26 cellular contexts compared by ENCODE assay signal in genomic region chr12:88450130-88450529, GRCh38.
"Had no signal": no experiment of that assay in that cellular context is flagged by ENCODE, and none has a peak within 500 bp of the region (broad histone marks: within the 10 kb centered on the region; RNA-seq: fewer than 3 reads in every experiment).

No MANE protein-coding gene starts in this region.

- DNase-seq: activated CD4-positive, alpha-beta T cell treated with anti-CD3 and anti-CD28 coated beads, Interleukin-2, amount 10 ng/mL, durations not matched to agents 24 days and 14 days; activated CD4-positive, CD25-positive, alpha-beta regulatory T cell; activated CD8-positive, alpha-beta T cell treated with anti-CD3 and anti-CD28 coated beads, Interleukin-2, amount 10 ng/mL, durations not matched to agents 7 days and 5 days; activated naive CD4-positive, alpha-beta T cell treated with anti-CD3 and anti-CD28 coated beads, Interleukin-2, amount 10 ng/mL, durations not matched to agents 7 days and 5 days; activated naive CD8-positive, alpha-beta T cell treated with anti-CD3 and anti-CD28 coated beads, Interleukin-2, amount 50 U/mL, for 24 hours; activated T-cell treated with anti-CD3 and anti-CD28 coated beads, Interleukin-2, amount 50 U/mL, for 4 hours; aorta; effector CD8-positive, alpha-beta T cell; foreskin fibroblast; hippocampal formation; kidney; nucleus accumbens; posterior cingulate gyrus; retina; stimulated activated CD4-positive, alpha-beta T cell treated with anti-CD3 and anti-CD28 coated beads, Interleukin-12 subunit alpha, Interleukin-12 subunit beta, amount 100 ng/mL, for 4 hours; stimulated activated CD4-positive, alpha-beta T cell treated with anti-CD3 and anti-CD28 coated beads, Interleukin-2, amount 100 ng/mL, for 24 hours; stimulated activated naive CD8-positive, alpha-beta T cell treated with anti-CD3 and anti-CD28 coated beads, Interleukin-15, Interleukin-2, amounts not matched to agents 100 U/mL and 50 U/mL, for 24 hours; substantia nigra; T-helper 1 cell; T-helper 9 cell; uterus had no signal

- H3K36me3 ChIP-seq: breast epithelium, esophagus muscularis mucosa, tibial nerve, uterus had no signal

- H3K4me3 ChIP-seq: breast epithelium, esophagus muscularis mucosa, lung, tibial nerve, uterus had no signal

- H3K9me3 ChIP-seq: breast epithelium, esophagus muscularis mucosa, tibial nerve, uterus had no signal

- H3K27ac ChIP-seq: breast epithelium, esophagus muscularis mucosa, tibial nerve, uterus had no signal

- ATAC-seq: activated CD8-positive, alpha-beta T cell treated with anti-CD3 and anti-CD28 coated beads, Interleukin-2, amount 10 ng/mL, durations not matched to agents 7 days and 5 days; activated naive CD8-positive, alpha-beta T cell treated with anti-CD3 and anti-CD28 coated beads, Interleukin-2, amount 50 U/mL, for 24 hours; activated T-cell treated with anti-CD3 and anti-CD28 coated beads, Interleukin-2, amount 50 U/mL, for 4 hours; left lobe of liver; stimulated activated naive CD8-positive, alpha-beta T cell treated with anti-CD3 and anti-CD28 coated beads, Interleukin-15, Interleukin-2, amounts not matched to agents 100 U/mL and 50 U/mL, for 24 hours had no signal

- H3K27me3 ChIP-seq: breast epithelium, esophagus muscularis mucosa, tibial nerve, uterus had no signal

- H3K4me1 ChIP-seq: breast epithelium, tibial nerve, uterus had no signal
